26 cellular contexts compared by ENCODE assay signal in genomic region chr5:157301066-157301465, GRCh38. TPM values are rescaled to one million over a fixed set of nuclear protein-coding genes. Genes with fewer than 3 reads are reported as not detected.
A peak's percentile ranks its signal among the peaks of the same experiment; 100 is the strongest.
DNase-seq lines count a peak whose midpoint lies in the region; ATAC-seq and TF ChIP-seq lines count a peak whose summit lies in the region.
"Had no signal": no experiment of that assay in that cellular context is flagged by ENCODE, and none has a peak within 500 bp of the region (broad histone marks: within the 10 kb centered on the region; RNA-seq: fewer than 3 reads in every experiment).

No MANE protein-coding gene starts in this region.

- H3K36me3 ChIP-seq in right lobe of liver (peaks cover 0 to 4% (median 0%) of the 10 kb centered on the region in 4 donors), uterus (no peaks in the 10 kb centered on the region), adrenal gland (replicated peaks in 1 of 2) (no peaks in the 10 kb centered on the region)
- H3K36me3 ChIP-seq: colonic mucosa, neural progenitor cell, SJSA1 had no signal

- peaks cover 27% of the 10 kb centered on the region for H3K4me1 Mint-ChIP-seq in stimulated activated naive CD8-positive, alpha-beta T cell treated with anti-CD3 and anti-CD28 coated beads, Interleukin-15, Interleukin-2, amounts not matched to agents 100 ng/mL and 50 ng/mL, for 24 hours (ENCODE audit: low read depth)
- peaks cover 53% of the 10 kb centered on the region for H3K4me1 Mint-ChIP-seq in stimulated activated naive CD8-positive, alpha-beta T cell treated with anti-CD3 and anti-CD28 coated beads, Interleukin-15, amount 100 ng/mL, for 72 hours
- H3K4me1 Mint-ChIP-seq in activated CD4-positive, alpha-beta memory T cell treated with anti-CD3 and anti-CD28 coated beads, Interleukin-2, amount 10 ng/mL, durations not matched to agents 7 days and 5 days, result peaks cover 42% of the 10 kb centered on the region
- H3K4me1 Mint-ChIP-seq: CD14-positive monocyte, neural progenitor cell had no signal

- no peaks in the 10 kb centered on the region for H3K27me3 ChIP-seq in right lobe of liver
- H3K27me3 ChIP-seq in uterus, result no peaks in the 10 kb centered on the region
- H3K27me3 ChIP-seq in adrenal gland, result no peaks in the 10 kb centered on the region
- H3K27me3 ChIP-seq: colonic mucosa, neural progenitor cell, spleen, upper lobe of left lung had no signal

- no peaks in the 10 kb centered on the region for H3K27me3 Mint-ChIP-seq in stimulated activated naive CD8-positive, alpha-beta T cell treated with anti-CD3 and anti-CD28 coated beads, Interleukin-15, Interleukin-2, amounts not matched to agents 100 ng/mL and 50 ng/mL, for 24 hours
- no peaks in the 10 kb centered on the region for H3K27me3 Mint-ChIP-seq in stimulated activated naive CD8-positive, alpha-beta T cell treated with anti-CD3 and anti-CD28 coated beads, Interleukin-15, amount 100 ng/mL, for 72 hours
- no peaks in the 10 kb centered on the region for H3K27me3 Mint-ChIP-seq in activated CD4-positive, alpha-beta memory T cell treated with anti-CD3 and anti-CD28 coated beads, Interleukin-2, amount 10 ng/mL, durations not matched to agents 7 days and 5 days

- DNase-seq in stimulated activated naive CD8-positive, alpha-beta T cell treated with anti-CD3 and anti-CD28 coated beads, Interleukin-15, amount 100 ng/mL, for 72 hours, result no peak
- DNase-seq in activated CD4-positive, alpha-beta memory T cell treated with anti-CD3 and anti-CD28 coated beads, Interleukin-2, amount 10 ng/mL, durations not matched to agents 7 days and 5 days, result no peak
- DNase-seq in right lobe of liver, result no peak
- no peak for DNase-seq in H4 (ENCODE audit: low spot score)
- DNase-seq in uterus, result no peak
- DNase-seq in adrenal gland, result no peak
- DNase-seq: activated CD4-positive, CD25-positive, alpha-beta regulatory T cell treated with anti-CD3 and anti-CD28 coated beads, Interleukin-2, amount 50 U/mL, for 72 hours; activated effector memory CD4-positive, alpha-beta T cell treated with Interleukin-2 at 50 U/mL for 16 hours; anterior cingulate cortex; colonic mucosa; DMS 273 treated with DMSO at 0.1 percent for 48 hours; effector CD8-positive, alpha-beta T cell; glutamatergic neuron; IMR-90; lower lobe of right lung; NCI-H1048; NCI-H1694 treated with DMSO at 0.1 percent for 48 hours; NCI-H510A; right cardiac atrium; RPMI8226; spleen; upper lobe of left lung had no signal

- H3K4me3 ChIP-seq in right lobe of liver (no peak overlapping the region), uterus (no peak overlapping the region), adrenal gland (no peak overlapping the region)
- H3K4me3 ChIP-seq: colonic mucosa, lower lobe of right lung, neural progenitor cell, SJSA1, spleen, upper lobe of left lung had no signal

- peaks cover 85% of the 10 kb centered on the region for H3K36me3 Mint-ChIP-seq in stimulated activated naive CD8-positive, alpha-beta T cell treated with anti-CD3 and anti-CD28 coated beads, Interleukin-15, Interleukin-2, amounts not matched to agents 100 ng/mL and 50 ng/mL, for 24 hours (ENCODE audit: low read depth)
- H3K36me3 Mint-ChIP-seq in activated CD4-positive, alpha-beta memory T cell treated with anti-CD3 and anti-CD28 coated beads, Interleukin-2, amount 10 ng/mL, durations not matched to agents 7 days and 5 days (ENCODE audit: low read depth), result peaks cover 84% of the 10 kb centered on the region

- H3K4me1 ChIP-seq in right lobe of liver (peaks cover 0 to 23% (median 11%) of the 10 kb centered on the region in 4 donors), uterus (no peaks in the 10 kb centered on the region), adrenal gland (replicated peaks in 1 of 2) (no peaks in the 10 kb centered on the region)
- H3K4me1 ChIP-seq: colonic mucosa, lower lobe of right lung, neural progenitor cell, SJSA1, upper lobe of left lung had no signal

- peak overlapping the region in 2 of 3 donors; percentile 75 to 79 for H3K27ac ChIP-seq in right lobe of liver
- no peak overlapping the region for H3K27ac ChIP-seq in uterus
- H3K27ac ChIP-seq in adrenal gland, result no peak overlapping the region
- H3K27ac ChIP-seq: colonic mucosa, lower lobe of right lung, neural progenitor cell, SJSA1, upper lobe of left lung had no signal

- POLR2A ChIA-PET in activated CD4-positive, alpha-beta memory T cell treated with anti-CD3 and anti-CD28 coated beads, Interleukin-2, amount 10 ng/mL, durations not matched to agents 7 days and 5 days (lab: Charles Lee), result interaction anchor here (1.6 to 7.3 kb wide), 4 partner anchors 25 to 159 kb away, joined by 4 to 30 read pairs (median 6); partner anchors contain the start of gene MED7

- H3K9me3 ChIP-seq in right lobe of liver (no peaks in the 10 kb centered on the region), uterus (no peaks in the 10 kb centered on the region), adrenal gland (replicated peaks in 1 of 3) (no peaks in the 10 kb centered on the region)
- H3K9me3 ChIP-seq: colonic mucosa, lower lobe of right lung, SJSA1, spleen, upper lobe of left lung had no signal

- H3K9me3 Mint-ChIP-seq in stimulated activated naive CD8-positive, alpha-beta T cell treated with anti-CD3 and anti-CD28 coated beads, Interleukin-15, Interleukin-2, amounts not matched to agents 100 ng/mL and 50 ng/mL, for 24 hours, result no peaks in the 10 kb centered on the region
- no peaks in the 10 kb centered on the region for H3K9me3 Mint-ChIP-seq in stimulated activated naive CD8-positive, alpha-beta T cell treated with anti-CD3 and anti-CD28 coated beads, Interleukin-15, amount 100 ng/mL, for 72 hours
- no peaks in the 10 kb centered on the region for H3K9me3 Mint-ChIP-seq in activated CD4-positive, alpha-beta memory T cell treated with anti-CD3 and anti-CD28 coated beads, Interleukin-2, amount 10 ng/mL, durations not matched to agents 7 days and 5 days
- H3K9me3 Mint-ChIP-seq: neural progenitor cell had no signal

- CTCF ChIA-PET in activated CD4-positive, alpha-beta memory T cell treated with anti-CD3 and anti-CD28 coated beads, Interleukin-2, amount 10 ng/mL, durations not matched to agents 7 days and 5 days (lab: Charles Lee), result interaction anchor here (1.1 kb wide), 1 partner anchor 158 kb away, joined by 3 read pairs; the partner anchor contains the start of gene MED7

- TF ChIP-seq CTCF in right lobe of liver (IDR thresholded peaks at IDR 0.05) (no peak), uterus (IDR thresholded peaks at IDR 0.05) (no peak), adrenal gland (IDR thresholded peaks at IDR 0.05) (no peak)

- intact Hi-C loops in right lobe of liver (cut with DNase I), result no loop called here
- intact Hi-C loops in uterus (cut with DNase I; ENCODE audit: low total_unique reads), result no loop called here
- intact Hi-C loops in adrenal gland (cut with DNase I), result no loop called here

- TF ChIP-seq POLR2A in right lobe of liver (IDR thresholded peaks at IDR 0.05) (no peak), uterus (IDR thresholded peaks at IDR 0.05) (no peak), adrenal gland (IDR thresholded peaks at IDR 0.05) (no peak)

- H3K27ac Mint-ChIP-seq in stimulated activated naive CD8-positive, alpha-beta T cell treated with anti-CD3 and anti-CD28 coated beads, Interleukin-15, Interleukin-2, amounts not matched to agents 100 ng/mL and 50 ng/mL, for 24 hours, result peak overlapping the region; percentile 26
- H3K27ac Mint-ChIP-seq in stimulated activated naive CD8-positive, alpha-beta T cell treated with anti-CD3 and anti-CD28 coated beads, Interleukin-15, amount 100 ng/mL, for 72 hours, result peak overlapping the region in 1 of 2 donors; percentile 81
- peak overlapping the region; percentile 44 for H3K27ac Mint-ChIP-seq in activated CD4-positive, alpha-beta memory T cell treated with anti-CD3 and anti-CD28 coated beads, Interleukin-2, amount 10 ng/mL, durations not matched to agents 7 days and 5 days
- H3K27ac Mint-ChIP-seq: neural progenitor cell had no signal

- no peak overlapping the region for H3K4me3 Mint-ChIP-seq in stimulated activated naive CD8-positive, alpha-beta T cell treated with anti-CD3 and anti-CD28 coated beads, Interleukin-15, Interleukin-2, amounts not matched to agents 100 ng/mL and 50 ng/mL, for 24 hours
- H3K4me3 Mint-ChIP-seq in stimulated activated naive CD8-positive, alpha-beta T cell treated with anti-CD3 and anti-CD28 coated beads, Interleukin-15, amount 100 ng/mL, for 72 hours, result no peak overlapping the region
- no peak overlapping the region for H3K4me3 Mint-ChIP-seq in activated CD4-positive, alpha-beta memory T cell treated with anti-CD3 and anti-CD28 coated beads, Interleukin-2, amount 10 ng/mL, durations not matched to agents 7 days and 5 days
- H3K4me3 Mint-ChIP-seq: CD14-positive monocyte, neural progenitor cell had no signal

- no peak for ATAC-seq in stimulated activated naive CD8-positive, alpha-beta T cell treated with anti-CD3 and anti-CD28 coated beads, Interleukin-15, amount 100 ng/mL, for 72 hours
- peak in 1 of 4 donors; percentile 8 for ATAC-seq in right lobe of liver
- ATAC-seq: lower lobe of right lung, right cardiac atrium had no signal

RNA-seq across cellular contexts. Expression of gene CYFIP2, which starts 35.1 kb away (rescaled TPM):
- 100 to 1,000 TPM; 337 to 354 TPM for total RNA-seq in activated CD4-positive, alpha-beta memory T cell treated with anti-CD3 and anti-CD28 coated beads, Interleukin-2, amount 10 ng/mL, durations not matched to agents 7 days and 5 days
- total RNA-seq in right lobe of liver (10 to 100 TPM; 20.6 to 89.1 (median 49.6) TPM), uterus (10 to 100 TPM; 11.3 to 51.5 (median 13.6) TPM), adrenal gland (10 to 100 TPM; 24.8 to 74.3 (median 54.8) TPM)
- 4.5 and 10.6 TPM in 2 replicates for total RNA-seq in H4 (2014; rRNA removed; shearing (Covaris generic))
- polyA plus RNA-seq in adrenal gland, result 10 to 100 TPM; 32.6 to 63.6 (median 45.0) TPM

Comparison
In these comparisons a context has a peak if more than half of its experiments do, and no peak if none do; other contexts are left out.
1. H3K27ac ChIP-seq: peak in right lobe of liver (2 of 3); none in uterus (0 of 2) and adrenal gland (0 of 5).